ENCODE assay signal across 14 cellular contexts in the genomic region with DNA sequence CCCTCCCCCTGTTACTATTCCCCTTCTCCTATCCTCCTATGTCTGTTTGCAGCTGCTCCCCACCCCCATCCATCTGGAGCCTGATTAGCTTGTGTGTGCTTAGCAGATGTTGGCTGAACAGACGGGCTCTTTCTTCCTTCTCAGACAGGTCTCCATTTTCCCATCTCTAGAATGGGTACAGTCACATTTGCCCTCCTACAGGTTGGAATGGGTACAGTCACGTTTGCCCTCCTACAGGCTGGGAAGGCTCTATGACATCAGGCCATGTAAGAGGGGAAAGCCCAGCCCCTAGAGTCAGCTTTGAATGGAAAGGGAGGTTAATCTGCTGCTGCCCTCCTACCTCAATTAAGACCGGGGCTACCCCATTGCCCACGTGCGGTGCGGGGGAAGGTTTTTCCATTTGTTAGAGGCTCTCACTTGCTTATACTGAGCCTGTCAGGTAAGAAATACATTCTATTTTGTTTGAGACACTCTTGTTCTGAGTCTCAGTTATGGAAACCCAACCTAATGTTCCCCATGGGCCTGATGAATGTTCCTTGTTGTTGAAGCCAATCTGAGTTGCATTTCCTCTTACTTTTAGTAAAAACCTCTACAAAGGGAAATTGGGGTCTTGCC. TPM values are rescaled to one million over a fixed set of nuclear protein-coding genes. Genes with fewer than 3 reads are reported as not detected.
DNase-seq lines count a peak whose midpoint lies in the region; ATAC-seq, FAIRE-seq and TF ChIP-seq lines count a peak whose summit lies in the region.
"Had no signal": no experiment of that assay in that cellular context is flagged by ENCODE, and none has a peak within 500 bp of the region (broad histone marks: within the 10 kb centered on the region; RNA-seq: fewer than 3 reads in every experiment).

No MANE protein-coding gene starts in this region.

- H3K79me2 ChIP-seq in osteoblast (ENCODE audit: insufficient read depth, low read length), result no peaks in the 10 kb centered on the region

- DNase-seq in GM10248 (ENCODE audit: extremely low spot score) (peak; percentile 54), GM18507 (ENCODE audit: extremely low spot score, insufficient read length, low read depth) (no peak), osteoblast (ENCODE audit: insufficient read length, low spot score, missing footprints) (peak; percentile 42), lower lobe of right lung (no peak), NCI-H748 (lab: John Stamatoyannopoulos, UW; ENCODE audit: unreplicated experiment) (no peak), LoVo (ENCODE audit: low spot score) (no peak)
- DNase-seq in activated CD4-positive, CD25-positive, alpha-beta regulatory T cell treated with anti-CD3 and anti-CD28 coated beads, Interleukin-2, amount 50 U/mL, for 72 hours, result peak; percentile 56
- DNase-seq: amygdala, NCI-H1417, NCI-H526 treated with DMSO at 0.1 percent for 48 hours had no signal

- no peaks in the 10 kb centered on the region for H4K20me1 ChIP-seq in osteoblast (ENCODE audit: insufficient read depth, low read length)

- POLR2A ChIA-PET in GM10248 (lab: Yijun Ruan, JAX), result interaction anchor here (1.1 kb wide), 1 partner anchor 18 kb away, joined by 5 read pairs; no protein-coding TSS in a partner anchor

- H2AFZ ChIP-seq in osteoblast (ENCODE audit: low read length), result no peak overlapping the region

- H3K4me3 ChIP-seq in osteoblast (ENCODE audit: insufficient read depth, low read length) (no peak overlapping the region), lower lobe of right lung (no peak overlapping the region)
- H3K4me3 ChIP-seq: SJSA1 had no signal

- H3K36me3 ChIP-seq in osteoblast (ENCODE audit: insufficient read depth, low read length) (no peaks in the 10 kb centered on the region), lower lobe of right lung (no peaks in the 10 kb centered on the region)
- H3K36me3 ChIP-seq: SJSA1 had no signal

- FAIRE-seq in GM18507 (lab: Jason Lieb, UNC), result peak; percentile 69
- FAIRE-seq: HTR-8/SVneo had no signal

- H3K4me1 ChIP-seq in osteoblast (ENCODE audit: insufficient read depth, low read length), result no peaks in the 10 kb centered on the region
- no peaks in the 10 kb centered on the region for H3K4me1 ChIP-seq in lower lobe of right lung
- H3K4me1 ChIP-seq: SJSA1 had no signal

- no peaks in the 10 kb centered on the region for H3K27me3 ChIP-seq in osteoblast (ENCODE audit: insufficient read depth, low read length)
- no peaks in the 10 kb centered on the region for H3K27me3 ChIP-seq in lower lobe of right lung (ENCODE audit: low read depth)
- H3K27me3 ChIP-seq: SJSA1 had no signal

- ATAC-seq in lower lobe of right lung (no peak), HG03457 (IDR thresholded peaks at IDR 0.05; ENCODE audit: unreplicated experiment) (no peak)

- TF ChIP-seq CTCF in GM10248 (IDR thresholded peaks at IDR 0.05; ENCODE audit: control extremely low read depth, extremely low read depth, low read depth, missing control alignments) (no peak), osteoblast (IDR thresholded peaks at IDR 0.05; ENCODE audit: extremely low read depth, low read depth, low read length) (no peak), lower lobe of right lung (IDR thresholded peaks at IDR 0.05) (no peak)

- CTCF ChIA-PET in GM10248 (lab: Yijun Ruan, JAX), result interaction anchor here (1.1 to 14.1 kb wide), 6 partner anchors 9 to 205 kb away, joined by 3 to 307 read pairs (median 5); a partner anchor contains a TSS

- H3K27ac ChIP-seq in osteoblast (ENCODE audit: low read depth, low read length) (no peak overlapping the region), lower lobe of right lung (no peak overlapping the region)
- H3K27ac ChIP-seq: SJSA1 had no signal

- intact Hi-C loops in lower lobe of right lung (cut with DNase I), result no loop called here

- no peaks in the 10 kb centered on the region for H3K9me3 ChIP-seq in osteoblast (ENCODE audit: low read depth, low read length)
- no peaks in the 10 kb centered on the region for H3K9me3 ChIP-seq in lower lobe of right lung
- H3K9me3 ChIP-seq: SJSA1 had no signal

- H3K4me2 ChIP-seq in osteoblast (ENCODE audit: insufficient read depth, low read length), result no peak overlapping the region

RNA-seq across cellular contexts. Expression of a gene that starts 2.2 kb away (rescaled TPM):
- under 0.01 TPM in 1 of 2 replicates, not detected in the other for total RNA-seq in osteoblast
- total RNA-seq in lower lobe of right lung, result not detected
- total RNA-seq: mesothelial cell of epicardium had no signal

RNA-seq across cellular contexts. Expression of a gene that starts 8.9 kb away (rescaled TPM):
- 219 and 227 TPM in 2 replicates for total RNA-seq in osteoblast
- 121 TPM for total RNA-seq in lower lobe of right lung

RNA-seq across cellular contexts. Expression of a gene that starts 51.3 kb away (rescaled TPM):
- total RNA-seq in osteoblast (40.1 and 41.6 TPM in 2 replicates), lower lobe of right lung (127 TPM)

Comparison
In these comparisons a context has a peak if more than half of its experiments do, and no peak if none do; other contexts are left out.
1. DNase-seq: peak in GM10248 (single experiment), activated CD4-positive, CD25-positive, alpha-beta regulatory T cell treated with anti-CD3 and anti-CD28 coated beads, Interleukin-2, amount 50 U/mL, for 72 hours (single experiment) and osteoblast (single experiment); none in GM18507 (single experiment), lower lobe of right lung (single experiment), NCI-H748 (single experiment) and LoVo (single experiment).